ENCODE assay signal across 25 cellular contexts in genomic region chr17:27811961-27812360, GRCh38. TPM values are rescaled to one million over a fixed set of nuclear protein-coding genes. Genes with fewer than 3 reads are reported as not detected.
"Had no signal": no experiment of that assay in that cellular context is flagged by ENCODE, and none has a peak within 500 bp of the region (broad histone marks: within the 10 kb centered on the region; RNA-seq: fewer than 3 reads in every experiment).

No MANE protein-coding gene starts in this region.

- DNase-seq: activated CD4-positive, alpha-beta memory T cell treated with anti-CD3 and anti-CD28 coated beads, Interleukin-2, amount 10 ng/mL, durations not matched to agents 7 days and 5 days; activated CD4-positive, alpha-beta T cell treated with anti-CD3 and anti-CD28 coated beads for 48 hours; activated CD4-positive, CD25-positive, alpha-beta regulatory T cell; activated naive CD4-positive, alpha-beta T cell; activated naive CD8-positive, alpha-beta T cell treated with anti-CD3 and anti-CD28 coated beads, Interleukin-2, amount 10 ng/mL, durations not matched to agents 7 days and 5 days; activated T-cell treated with anti-CD3 and anti-CD28 coated beads, Interleukin-2, amount 50 U/mL, for 24 hours; amniotic stem cell; heart right ventricle; left cardiac atrium; naive B cell; nucleus accumbens; retina; sigmoid colon; stimulated activated CD4-positive, alpha-beta T cell treated with anti-CD3 and anti-CD28 coated beads, Interleukin-2, amount 100 ng/mL, for 48 hours; stimulated activated CD8-positive, alpha-beta memory T cell treated with anti-CD3 and anti-CD28 coated beads, Interleukin-4, amount 100 ng/mL, for 48 hours; stimulated activated naive CD4-positive, alpha-beta T cell; T1000 had no signal

- H3K4me3 ChIP-seq: coronary artery, heart right ventricle, sigmoid colon had no signal

- H3K27me3 ChIP-seq: heart right ventricle, sigmoid colon had no signal

- ATAC-seq: heart right ventricle, left cardiac atrium had no signal

- H3K9me3 Mint-ChIP-seq: memory B cell, naive B cell had no signal

- H3K27me3 Mint-ChIP-seq: activated CD4-positive, alpha-beta memory T cell treated with anti-CD3 and anti-CD28 coated beads, Interleukin-2, amount 10 ng/mL, durations not matched to agents 7 days and 5 days; activated T-cell treated with anti-CD3 and anti-CD28 coated beads, Interleukin-2, amount 50 U/mL, for 24 hours had no signal

- H3K9me3 ChIP-seq: heart right ventricle, sigmoid colon had no signal

- FAIRE-seq: bronchial epithelial cell had no signal

- H3K4me3 Mint-ChIP-seq: activated CD4-positive, alpha-beta memory T cell treated with anti-CD3 and anti-CD28 coated beads, Interleukin-2, amount 10 ng/mL, durations not matched to agents 7 days and 5 days; activated naive CD8-positive, alpha-beta T cell treated with anti-CD3 and anti-CD28 coated beads, Interleukin-2, amount 10 ng/mL, durations not matched to agents 7 days and 5 days; activated T-cell treated with anti-CD3 and anti-CD28 coated beads, Interleukin-2, amount 50 U/mL, for 24 hours; endodermal cell; memory B cell; naive B cell; T-helper 1 cell treated with Interleukin-12 subunit alpha and Interleukin-12 subunit beta and Interleukin-4 antibody, amounts not matched to agents 30 μg/mL and 1 μg/mL, for 36 hours had no signal

- H3K4me1 ChIP-seq: sigmoid colon had no signal

- H3K27ac ChIP-seq: coronary artery, heart right ventricle, sigmoid colon had no signal

- H3K36me3 ChIP-seq: heart right ventricle, sigmoid colon had no signal

- H3K27ac Mint-ChIP-seq: endodermal cell, memory B cell had no signal

- H3K4me1 Mint-ChIP-seq: endodermal cell had no signal

RNA-seq across cellular contexts. Expression of gene NOS2, which starts 11.6 kb away (rescaled TPM):
- total RNA-seq: activated CD4-positive, alpha-beta memory T cell treated with anti-CD3 and anti-CD28 coated beads, Interleukin-2, amount 10 ng/mL, durations not matched to agents 7 days and 5 days; activated T-helper 2 cell treated with anti-CD3 and anti-CD28 coated beads, Interferon-gamma antibody, Interleukin-2, Interleukin-4, amounts not matched to agents 10 μg/mL and 5 μg/mL and 100 μg/mL, durations not matched to agents 14 hours and 24 hours and 36 hours; fibroblast of villous mesenchyme; mononuclear cell had no signal
